In the genomic region with DNA sequence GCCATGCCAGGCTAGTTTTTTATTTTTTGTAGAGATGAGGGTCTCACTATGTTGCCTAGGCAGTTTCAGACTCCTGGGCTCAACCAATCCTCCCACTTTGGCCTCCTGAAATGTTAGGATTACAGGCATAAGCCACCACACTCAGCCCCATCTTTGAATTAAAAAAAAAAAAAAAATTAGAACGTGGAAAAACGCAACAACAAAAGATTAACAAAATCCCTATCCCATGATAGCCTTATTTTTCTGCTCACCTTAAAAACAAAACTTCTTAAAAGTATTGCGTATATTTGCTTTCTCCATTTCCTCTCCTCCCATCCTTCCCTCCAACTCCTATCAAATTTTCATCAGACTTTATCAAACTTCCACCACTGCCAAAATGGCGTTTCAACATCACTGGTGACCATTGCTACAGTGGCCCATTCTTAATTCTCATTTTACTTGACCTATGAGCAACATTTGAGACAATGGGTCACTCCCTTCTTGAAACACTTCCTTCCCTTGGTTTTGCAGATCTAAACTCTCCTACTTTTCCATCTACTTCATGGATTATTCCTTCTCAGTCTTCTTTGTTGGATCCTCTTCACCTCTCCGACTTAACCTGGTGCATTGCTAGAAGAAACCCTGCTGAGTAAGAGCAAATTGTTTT, we compare ENCODE assay signal across 8 cellular contexts. TPM values are rescaled to one million over a fixed set of nuclear protein-coding genes. Genes with fewer than 3 reads are reported as not detected.
DNase-seq lines count a peak whose midpoint lies in the region; ATAC-seq, FAIRE-seq and TF ChIP-seq lines count a peak whose summit lies in the region.

No MANE protein-coding gene starts in this region.

- H3K9me1 ChIP-seq in keratinocyte (ENCODE audit: control insufficient read depth, extremely low read depth, insufficient read depth, low read length): no peaks in the 10 kb centered on the region

- peak overlapping the region; percentile 96 for H3K4me2 ChIP-seq in keratinocyte (ENCODE audit: control insufficient read depth, extremely low read depth, insufficient read depth, low read depth, low read length)

- no peak for ATAC-seq in GM18520 (IDR thresholded peaks at IDR 0.05; ENCODE audit: unreplicated experiment)

- no peaks in the 10 kb centered on the region for H3K27me3 ChIP-seq in HL-60 (ENCODE audit: insufficient read depth, poor library complexity, severe bottlenecking)
- no peaks in the 10 kb centered on the region for H3K27me3 ChIP-seq in ascending aorta
- no peaks in the 10 kb centered on the region for H3K27me3 ChIP-seq in keratinocyte (ENCODE audit: control insufficient read depth, extremely low read depth, insufficient read depth, low read length)
- H3K27me3 ChIP-seq in suprapubic skin: no peaks in the 10 kb centered on the region

- H3K4me3 ChIP-seq in HL-60 (replicated peaks; ENCODE audit: insufficient read depth, low read length): peak overlapping the region; percentile 63
- H3K4me3 ChIP-seq in ascending aorta: peak overlapping the region; percentile 59 to 77
- H3K4me3 ChIP-seq in keratinocyte (ENCODE audit: control insufficient read depth in 2 of 3, extremely low read depth in 1 of 3, insufficient read depth in 2 of 3, low read depth in 1 of 3, low read length in 3 of 3): peak overlapping the region; percentile 55 to 91 (median 86)
- peak overlapping the region; percentile 64 for H3K4me3 ChIP-seq in suprapubic skin

- dilution Hi-C loops in keratinocyte (cut with MboI; ENCODE audit: extremely low pct_ligation_motif_present, low sequenced_read_pairs): no loop called here

- no peaks in the 10 kb centered on the region for H3K9me3 ChIP-seq in ascending aorta
- H3K9me3 ChIP-seq in keratinocyte (ENCODE audit: control insufficient read depth, low read depth, low read length): no peaks in the 10 kb centered on the region
- no peaks in the 10 kb centered on the region for H3K9me3 ChIP-seq in suprapubic skin

- DNase-seq in DMS53 (lab: John Stamatoyannopoulos, UW) (peak; percentile 57), DMS53 treated with DMSO at 0.1 percent for 48 hours (lab: John Stamatoyannopoulos, UW; ENCODE audit: unreplicated experiment) (no peak), HL-60 (ENCODE audit: low read depth in 1 of 2, low spot score in 1 of 2) (no peak), ascending aorta (ENCODE audit: low spot score in 2 of 2) (no peak), keratinocyte (ENCODE audit: low read depth, low spot score) (no peak), suprapubic skin (ENCODE audit: low spot score in 2 of 2) (no peak), NAMALWA (ENCODE audit: low spot score) (no peak)

- peak overlapping the region; percentile 75 for H3K9ac ChIP-seq in keratinocyte (ENCODE audit: control insufficient read depth, extremely low read depth, insufficient read depth, low read length)

- H3K36me3 ChIP-seq in ascending aorta (no peaks in the 10 kb centered on the region), keratinocyte (ENCODE audit: control insufficient read depth in 2 of 2, extremely low read depth in 1 of 2, insufficient read depth in 2 of 2, low read length in 2 of 2) (no peaks in the 10 kb centered on the region), suprapubic skin (no peaks in the 10 kb centered on the region)

- 38% methylated on average over 5 of the region's 5 CpGs for WGBS in suprapubic skin

- no peak for FAIRE-seq in keratinocyte (lab: Jason Lieb, UNC)

- H3K4me1 ChIP-seq in ascending aorta (peaks cover 0 to 8% of the 10 kb centered on the region in 2 donors), keratinocyte (ENCODE audit: control insufficient read depth, extremely low read depth, insufficient read depth, low read length) (peaks cover 5% of the 10 kb centered on the region), suprapubic skin (peaks cover 17% of the 10 kb centered on the region)

- no peaks in the 10 kb centered on the region for H3K79me2 ChIP-seq in keratinocyte (ENCODE audit: control insufficient read depth, insufficient read depth, low read length)

- no peak for TF ChIP-seq CTCF in HL-60 (IDR thresholded peaks at IDR 0.05; ENCODE audit: insufficient read depth, low read length)
- no peak for TF ChIP-seq CTCF in ascending aorta (IDR thresholded peaks at IDR 0.05)
- no peak for TF ChIP-seq CTCF in keratinocyte (optimal IDR thresholded peaks at IDR 0.05 in 1 of 3, IDR thresholded peaks at IDR 0.05 in 1 of 3, conservative IDR thresholded peaks at IDR 0.05 in 1 of 3; ENCODE audit: extremely low read depth in 1 of 3, insufficient read depth in 2 of 3, low read length in 3 of 3)
- no peak for TF ChIP-seq CTCF in suprapubic skin (IDR thresholded peaks at IDR 0.05)

- intact Hi-C loops in ascending aorta (cut with DNase I): loop anchor here (1.0 to 5.0 kb wide), 2 partner anchors 54 to 136 kb away; partner anchors contain the start of genes RIMS3 and ZFP69

- TF ChIP-seq POLR2A in suprapubic skin (IDR thresholded peaks at IDR 0.05): no peak

- peak overlapping the region; percentile 99 for H2AFZ ChIP-seq in keratinocyte (ENCODE audit: control insufficient read depth, low read length)

- no peak for TF ChIP-seq EP300 in suprapubic skin (IDR thresholded peaks at IDR 0.05)

- H3K27ac ChIP-seq in HL-60 (replicated peaks) (peak overlapping the region; percentile 79), ascending aorta (peak overlapping the region; percentile 77 to 81), keratinocyte (ENCODE audit: control insufficient read depth, insufficient read depth, low read length) (peak overlapping the region; percentile 56), suprapubic skin (peak overlapping the region; percentile 42)

- H4K20me1 ChIP-seq in keratinocyte (ENCODE audit: control insufficient read depth, extremely low read depth, insufficient read depth, low read length): no peaks in the 10 kb centered on the region

RNA-seq across cellular contexts. Expression of gene ZNF684, which starts 0.6 kb away (rescaled TPM):
- 0.85 TPM for total RNA-seq in ascending aorta
- polyA plus RNA-seq in keratinocyte: 1.7 to 2.8 TPM (median 2.2 TPM) in 3 replicates
- 1.6 TPM for polyA plus RNA-seq in keratinocyte (2011; ENCODE audit: low read depth)
- polyA plus RNA-seq in keratinocyte (2011; cell fraction: cytosol; rRNA removed): 1.2 and 1.7 TPM in 2 replicates
- 2.3 and 4.0 TPM in 2 replicates for polyA plus RNA-seq in keratinocyte (2011; cell fraction: nucleus; rRNA removed)
- 1.2 and 1.7 TPM in 2 replicates for polyA plus RNA-seq in keratinocyte (2012; ENCODE audit: low replicate concordance)
- 0.43 to 4.7 TPM (median 2.7 TPM) in 3 replicates for polyA minus RNA-seq in keratinocyte
- polyA minus RNA-seq in keratinocyte (2011; cell fraction: cytosol; rRNA and poly(A)+ RNA removed): not detected
- 0.53 and 5.2 TPM in 2 replicates for polyA minus RNA-seq in keratinocyte (2011; cell fraction: nucleus; rRNA and poly(A)+ RNA removed)
- 1 to 10 TPM; 1.7 to 4.0 (median 3.1) TPM for total RNA-seq in suprapubic skin

RNA-seq across cellular contexts. Expression of gene EXO5, which starts 22.3 kb away (rescaled TPM):
- 16.3 TPM for total RNA-seq in ascending aorta
- 8.5 to 9.9 TPM (median 8.6 TPM) in 3 replicates for polyA plus RNA-seq in keratinocyte
- polyA plus RNA-seq in keratinocyte (2011; ENCODE audit: low read depth): 2.3 TPM
- polyA plus RNA-seq in keratinocyte (2011; cell fraction: cytosol; rRNA removed): 5.6 and 7.5 TPM in 2 replicates
- polyA plus RNA-seq in keratinocyte (2011; cell fraction: nucleus; rRNA removed): 13.4 and 14.0 TPM in 2 replicates
- 4.2 and 7.1 TPM in 2 replicates for polyA plus RNA-seq in keratinocyte (2012; ENCODE audit: low replicate concordance)
- polyA minus RNA-seq in keratinocyte: 1.3 to 7.8 TPM (median 5.0 TPM) in 3 replicates
- polyA minus RNA-seq in keratinocyte (2011; cell fraction: cytosol; rRNA and poly(A)+ RNA removed): 7.5 TPM
- polyA minus RNA-seq in keratinocyte (2011; cell fraction: nucleus; rRNA and poly(A)+ RNA removed): 3.7 and 7.2 TPM in 2 replicates
- total RNA-seq in suprapubic skin: 1 to 10 TPM; 2.2 to 6.3 (median 6.0) TPM

RNA-seq across cellular contexts. Expression of gene ZFP69, which starts 53.8 kb away (rescaled TPM):
- total RNA-seq in ascending aorta (2.8 TPM), suprapubic skin (1 to 10 TPM; 1.4 to 2.7 (median 1.7) TPM)
- 2.2 to 3.5 TPM (median 2.3 TPM) in 3 replicates for polyA plus RNA-seq in keratinocyte
- polyA plus RNA-seq in keratinocyte (2011; ENCODE audit: low read depth): 0.85 TPM
- polyA plus RNA-seq in keratinocyte (2011; cell fraction: cytosol; rRNA removed): 2.1 and 3.1 TPM in 2 replicates
- 2.6 and 3.5 TPM in 2 replicates for polyA plus RNA-seq in keratinocyte (2011; cell fraction: nucleus; rRNA removed)
- polyA plus RNA-seq in keratinocyte (2012; ENCODE audit: low replicate concordance): 1.7 and 2.1 TPM in 2 replicates
- polyA minus RNA-seq in keratinocyte: 0.89 to 2.7 TPM (median 1.0 TPM) in 3 replicates
- polyA minus RNA-seq in keratinocyte (2011; cell fraction: cytosol; rRNA and poly(A)+ RNA removed): 0.58 TPM
- polyA minus RNA-seq in keratinocyte (2011; cell fraction: nucleus; rRNA and poly(A)+ RNA removed): 0.42 and 1.4 TPM in 2 replicates
